8 cellular contexts compared by ENCODE assay signal in the genomic region with DNA sequence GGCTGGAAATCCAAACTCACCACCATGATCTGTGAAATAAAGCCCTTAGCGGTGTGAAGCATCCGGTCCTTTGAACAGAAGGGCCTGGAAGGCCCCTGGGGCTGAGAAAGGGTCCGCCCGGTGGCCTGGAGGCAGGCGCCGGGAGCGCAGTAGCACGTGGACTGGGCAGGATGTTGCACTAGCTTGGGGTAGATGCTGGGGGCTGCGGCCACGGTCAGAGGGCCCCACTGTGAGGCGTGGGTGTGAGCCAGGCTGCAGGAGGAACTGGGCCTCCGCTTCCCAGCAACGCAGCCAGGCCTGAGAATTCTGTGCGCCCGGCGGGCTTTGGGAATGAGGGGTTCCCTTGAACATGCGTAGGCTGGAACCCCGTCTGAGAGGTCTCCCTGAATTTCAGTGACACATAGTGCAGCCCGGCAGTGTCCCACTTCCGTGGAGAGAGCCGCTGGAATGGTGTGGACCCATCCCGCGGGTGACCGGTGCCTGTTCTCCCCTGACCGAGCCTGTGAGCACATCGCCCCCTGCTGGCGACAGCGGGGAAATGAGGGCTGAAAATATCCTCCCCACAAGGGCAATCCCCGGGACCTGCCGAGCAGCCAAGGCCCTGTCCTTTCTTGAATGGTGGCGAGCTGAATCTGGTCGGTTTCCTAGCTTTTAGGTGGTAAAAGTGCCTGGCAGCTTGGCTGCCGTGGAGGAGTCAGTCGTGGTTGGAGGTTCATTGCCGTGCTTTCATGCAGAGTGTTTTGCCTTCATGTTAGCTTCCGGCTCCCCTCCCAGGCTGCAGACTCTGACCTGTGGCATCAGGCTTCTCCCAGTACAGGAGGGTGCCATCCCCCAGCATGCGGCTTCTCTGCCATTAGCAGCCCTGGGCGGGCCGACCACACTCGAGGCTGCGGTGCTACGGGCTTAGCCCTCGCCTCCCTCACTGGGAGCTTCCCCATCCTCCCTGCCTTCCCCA. TPM values are rescaled to one million over a fixed set of nuclear protein-coding genes. Genes with fewer than 3 reads are reported as not detected.
DNase-seq lines count a peak whose midpoint lies in the region; ATAC-seq and TF ChIP-seq lines count a peak whose summit lies in the region.

No MANE protein-coding gene starts in this region.

- peak; percentile 87 for ATAC-seq in activated CD8-positive, alpha-beta T cell treated with anti-CD3 and anti-CD28 coated beads for 36 hours
- peak; percentile 75 for ATAC-seq in effector memory CD8-positive, alpha-beta T cell (replicated peaks)
- ATAC-seq in HG03439 (IDR thresholded peaks at IDR 0.05; ENCODE audit: unreplicated experiment), result no peak

- no peaks in the 10 kb centered on the region for H4K20me1 ChIP-seq in GM23248 (ENCODE audit: insufficient read depth)

- in situ Hi-C loops in GM23248 (cut with MboI), result no loop called here

- CTCF ChIA-PET in activated CD8-positive, alpha-beta T cell treated with anti-CD3 and anti-CD28 coated beads for 36 hours (lab: Charles Lee), result interaction anchor here (0.6 to 5.8 kb wide), 37 partner anchors 9 to 1237 kb away, joined by 3 to 49 read pairs (median 4); partner anchors contain the start of gene GPT2

- no peak overlapping the region for H3K4ac ChIP-seq in mesendoderm (ENCODE audit: low read depth, low read length)

- no peaks in the 10 kb centered on the region for H3K9me2 ChIP-seq in GM23248 (ENCODE audit: insufficient read depth)

- no peaks in the 10 kb centered on the region for H3K79me1 ChIP-seq in mesendoderm (ENCODE audit: low read length)

- H3K23ac ChIP-seq in mesendoderm (ENCODE audit: low read length), result no peak overlapping the region

- H2BK15ac ChIP-seq in mesendoderm (replicated peaks; ENCODE audit: low read depth), result no peak overlapping the region

- 55 to 62% methylated on average over 39 to 43 of the region's 43 CpGs for WGBS in GM23248 (ENCODE audit: low coverage in 1 of 2, low lambda C conversion rate in 2 of 2, missing lambda C conversion rate in 2 of 2), 2 experiments
- WGBS in mesendoderm (ENCODE audit: extremely low coverage, insufficient coverage, low lambda C conversion rate), result no CpG with 5 or more reads among the region's 43 CpGs

- intact Hi-C loops in activated CD8-positive, alpha-beta T cell treated with anti-CD3 and anti-CD28 coated beads for 36 hours (cut with micrococcal nuclease), result no loop called here

- H3F3A ChIP-seq in GM23248 (ENCODE audit: insufficient read depth), result no peaks in the 10 kb centered on the region

- H2AK5ac ChIP-seq in mesendoderm (ENCODE audit: low read length), result no peak overlapping the region

- H3K18ac ChIP-seq in mesendoderm (ENCODE audit: low read length), result no peak overlapping the region

- H3K79me2 ChIP-seq in GM23248 (ENCODE audit: insufficient read depth), result no peaks in the 10 kb centered on the region
- no peaks in the 10 kb centered on the region for H3K79me2 ChIP-seq in mesendoderm (ENCODE audit: control insufficient read depth, insufficient read depth, low read length)

- DNase-seq in ELF-1 (ENCODE audit: low read depth, low spot score), result peak; percentile 91
- DNase-seq in GM23248, result peak; percentile 66
- peak; percentile 78 for DNase-seq in NAMALWA (ENCODE audit: low spot score)
- peak; percentile 72 for DNase-seq in activated CD8-positive, alpha-beta T cell treated with anti-CD3 and anti-CD28 coated beads for 36 hours
- peak; percentile 46 to 56 (median 53) for DNase-seq in effector memory CD8-positive, alpha-beta T cell
- DNase-seq in mesendoderm, result peak; percentile 71
- peak; percentile 24 to 29 for DNase-seq in stimulated activated CD8-positive, alpha-beta memory T cell treated with anti-CD3 and anti-CD28 coated beads, Interleukin-2, amount 100 ng/mL, for 1 hour (ENCODE audit: low read depth in 2 of 2)

- H3K9me3 Mint-ChIP-seq in activated CD8-positive, alpha-beta T cell treated with anti-CD3 and anti-CD28 coated beads for 36 hours, result no peaks in the 10 kb centered on the region
- H3K9me3 Mint-ChIP-seq in effector memory CD8-positive, alpha-beta T cell, result no peaks in the 10 kb centered on the region

- H3K27me3 ChIP-seq in GM23248 (replicated peaks; ENCODE audit: insufficient read depth), result no peaks in the 10 kb centered on the region
- H3K27me3 ChIP-seq in mesendoderm (ENCODE audit: insufficient read depth, low read length, poor library complexity), result no peaks in the 10 kb centered on the region

- H3K36me3 ChIP-seq in GM23248 (ENCODE audit: low read depth), result peaks cover 4% of the 10 kb centered on the region; the same call in 1 of the 2 replicates
- no peaks in the 10 kb centered on the region for H3K36me3 ChIP-seq in mesendoderm (ENCODE audit: control insufficient read depth, insufficient read depth, low read length)

- H2BK120ac ChIP-seq in mesendoderm (ENCODE audit: low read depth, low read length), result no peak overlapping the region

- no peak overlapping the region for H3K56ac ChIP-seq in mesendoderm (ENCODE audit: low read length)

- no peaks in the 10 kb centered on the region for H3K27me3 Mint-ChIP-seq in activated CD8-positive, alpha-beta T cell treated with anti-CD3 and anti-CD28 coated beads for 36 hours
- H3K27me3 Mint-ChIP-seq in effector memory CD8-positive, alpha-beta T cell, result no peaks in the 10 kb centered on the region

- H3K27ac ChIP-seq in GM23248 (no peak overlapping the region), mesendoderm (ENCODE audit: low read depth, low read length) (no peak overlapping the region)

- no peak overlapping the region for H4K8ac ChIP-seq in mesendoderm (ENCODE audit: low read depth, low read length)

- H3K4me3 Mint-ChIP-seq in activated CD8-positive, alpha-beta T cell treated with anti-CD3 and anti-CD28 coated beads for 36 hours, result no peak overlapping the region
- H3K4me3 Mint-ChIP-seq in effector memory CD8-positive, alpha-beta T cell, result no peak overlapping the region

- H3K9ac ChIP-seq in GM23248 (no peak overlapping the region), mesendoderm (ENCODE audit: low read length) (no peak overlapping the region)

- H3K4me1 Mint-ChIP-seq in activated CD8-positive, alpha-beta T cell treated with anti-CD3 and anti-CD28 coated beads for 36 hours (ENCODE audit: low read depth), result no peaks in the 10 kb centered on the region
- peaks cover 0 to 3% of the 10 kb centered on the region in 2 donors for H3K4me1 Mint-ChIP-seq in effector memory CD8-positive, alpha-beta T cell (ENCODE audit: low read depth in 2 of 2)

- no peak overlapping the region for H2AFZ ChIP-seq in GM23248

- no peak overlapping the region for H2BK5ac ChIP-seq in mesendoderm (ENCODE audit: low read length)

- no peak overlapping the region for H4K5ac ChIP-seq in mesendoderm (ENCODE audit: low read length)

- H3K36me3 Mint-ChIP-seq in activated CD8-positive, alpha-beta T cell treated with anti-CD3 and anti-CD28 coated beads for 36 hours (ENCODE audit: low read depth), result peaks cover 16% of the 10 kb centered on the region
- no peaks in the 10 kb centered on the region for H3K36me3 Mint-ChIP-seq in effector memory CD8-positive, alpha-beta T cell (ENCODE audit: insufficient read depth)

- peak; percentile 92 for TF ChIP-seq CTCF in activated CD8-positive, alpha-beta T cell treated with anti-CD3 and anti-CD28 coated beads for 36 hours (IDR thresholded peaks at IDR 0.05)

- H3K4me3 ChIP-seq in GM23248 (no peak overlapping the region), mesendoderm (ENCODE audit: low read length) (no peak overlapping the region)

- POLR2A ChIA-PET in activated CD8-positive, alpha-beta T cell treated with anti-CD3 and anti-CD28 coated beads for 36 hours (lab: Charles Lee), result interaction anchor here (0.7 to 1.2 kb wide), 2 partner anchors 11 to 49 kb away, joined by 3 read pairs; no protein-coding TSS in a partner anchor

- H3K4me1 ChIP-seq in GM23248 (ENCODE audit: insufficient read depth) (no peaks in the 10 kb centered on the region), mesendoderm (ENCODE audit: control insufficient read depth, low read depth, low read length) (no peaks in the 10 kb centered on the region)

- no peak overlapping the region for H3K27ac Mint-ChIP-seq in activated CD8-positive, alpha-beta T cell treated with anti-CD3 and anti-CD28 coated beads for 36 hours
- H3K27ac Mint-ChIP-seq in effector memory CD8-positive, alpha-beta T cell, result no peak overlapping the region

- H3K9me3 ChIP-seq in GM23248 (ENCODE audit: low read depth), result no peaks in the 10 kb centered on the region

- H3K4me2 ChIP-seq in GM23248 (ENCODE audit: unreplicated experiment), result no peak overlapping the region
- no peak overlapping the region for H3K4me2 ChIP-seq in mesendoderm (ENCODE audit: low read length)

RNA-seq across cellular contexts. Expression of gene DNAJA2, which starts 43.8 kb away (rescaled TPM):
- 66.6 and 73.3 TPM in 2 replicates for total RNA-seq in GM23248 (2014; rRNA removed; shearing (Covaris generic))
- polyA plus RNA-seq in GM23248 (2016; fragmentation: Nextera tagmentation; extraction: Ambion mirVana), result 89.4 and 97.3 TPM in 2 replicates
- total RNA-seq in activated CD8-positive, alpha-beta T cell treated with anti-CD3 and anti-CD28 coated beads for 36 hours, result 10 to 100 TPM; 68.4 to 70.2 TPM
- polyA plus RNA-seq in mesendoderm (2013, experiment 1 of 2), result 52.3 TPM
- polyA plus RNA-seq in mesendoderm (2013, experiment 2 of 2), result 52.5 TPM

RNA-seq across cellular contexts. Expression of gene GPT2, which starts 45.5 kb away (rescaled TPM):
- total RNA-seq in GM23248 (2014; rRNA removed; shearing (Covaris generic)), result 33.7 and 65.3 TPM in 2 replicates
- polyA plus RNA-seq in GM23248 (2016; fragmentation: Nextera tagmentation; extraction: Ambion mirVana), result 26.9 and 32.0 TPM in 2 replicates
- 10 to 100 TPM; 39.3 to 50.6 TPM for total RNA-seq in activated CD8-positive, alpha-beta T cell treated with anti-CD3 and anti-CD28 coated beads for 36 hours
- 30.6 TPM for polyA plus RNA-seq in mesendoderm (2013, experiment 1 of 2)
- polyA plus RNA-seq in mesendoderm (2013, experiment 2 of 2), result 32.9 TPM

Comparison
In these comparisons a context has a peak if more than half of its experiments do, and no peak if none do; other contexts are left out.
1. DNase-seq: peak in every context shown above with its lines; median percentile 91 in ELF-1; 78 in NAMALWA; 72 in activated CD8-positive, alpha-beta T cell treated with anti-CD3 and anti-CD28 coated beads for 36 hours; 71 in mesendoderm; 66 in GM23248; 53 in effector memory CD8-positive, alpha-beta T cell; 26 in stimulated activated CD8-positive, alpha-beta memory T cell treated with anti-CD3 and anti-CD28 coated beads, Interleukin-2, amount 100 ng/mL, for 1 hour.